ENCODE assay signal across 11 cellular contexts in the genomic region with DNA sequence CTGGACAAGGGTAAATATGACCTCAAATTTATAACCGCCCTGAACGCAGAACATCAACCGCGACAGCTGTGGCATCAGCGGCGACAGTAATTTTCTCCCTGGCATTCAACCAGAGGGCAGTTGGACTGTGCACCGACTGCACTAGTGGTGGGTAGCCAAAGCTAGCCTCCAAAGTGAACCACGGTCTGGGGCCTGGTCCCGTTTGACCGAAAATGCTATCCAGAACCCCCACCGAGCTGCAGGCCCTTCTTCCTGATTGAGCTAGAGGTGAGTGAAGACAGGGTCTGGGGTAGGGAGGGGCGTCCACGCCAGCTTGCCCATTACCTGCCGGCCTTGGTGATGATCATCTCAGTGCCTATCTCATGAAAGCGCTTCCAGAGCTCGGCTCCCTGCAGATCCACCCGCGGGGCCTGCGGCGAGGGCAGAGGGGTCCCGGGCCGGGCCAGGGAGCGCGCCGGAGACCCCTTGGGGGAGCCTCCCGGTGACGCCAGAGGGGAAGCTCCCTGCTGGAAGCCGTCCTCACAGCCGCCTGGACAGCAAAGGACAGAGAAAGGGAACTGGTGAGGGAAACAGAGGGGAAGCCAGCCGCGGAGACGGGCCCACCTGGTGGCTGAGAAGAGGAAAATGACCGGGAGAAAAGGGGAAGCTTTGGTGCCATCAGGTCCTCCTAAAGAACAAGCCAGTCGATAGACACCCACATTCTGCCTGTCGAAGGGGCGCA. TPM values are rescaled to one million over a fixed set of nuclear protein-coding genes. Genes with fewer than 3 reads are reported as not detected.
DNase-seq lines count a peak whose midpoint lies in the region; ATAC-seq, FAIRE-seq and TF ChIP-seq lines count a peak whose summit lies in the region.
"Had no signal": no experiment of that assay in that cellular context is flagged by ENCODE, and none has a peak within 500 bp of the region (broad histone marks: within the 10 kb centered on the region; RNA-seq: fewer than 3 reads in every experiment).

No MANE protein-coding gene starts in this region.

- no peaks in the 10 kb centered on the region for H3K36me3 ChIP-seq in bronchial epithelial cell (ENCODE audit: control insufficient read depth, insufficient read depth, low read length)
- H3K36me3 ChIP-seq in uterus: no peaks in the 10 kb centered on the region

- TF ChIP-seq POLR2A in uterus (IDR thresholded peaks at IDR 0.05): no peak
- TF ChIP-seq POLR2A in GM12891 (IDR thresholded peaks at IDR 0.05; ENCODE audit: low read depth, low read length): no peak

- peak overlapping the region; percentile 30 for H3K4me3 ChIP-seq in bronchial epithelial cell (ENCODE audit: low read depth, low read length)
- H3K4me3 ChIP-seq in uterus: peak overlapping the region; percentile 11 to 52

- H3K27ac Mint-ChIP-seq in activated T-cell treated with anti-CD3 and anti-CD28 coated beads, Interleukin-2, amount 50 U/mL, for 72 hours: peak overlapping the region; percentile 19
- no peak overlapping the region for H3K27ac Mint-ChIP-seq in activated T-cell treated with anti-CD3 and anti-CD28 coated beads, Interleukin-2, amount 50 U/mL, for 24 hours

- H3K27me3 Mint-ChIP-seq in activated T-cell treated with anti-CD3 and anti-CD28 coated beads, Interleukin-2, amount 50 U/mL, for 72 hours (ENCODE audit: low read depth): peaks cover 64% of the 10 kb centered on the region
- H3K27me3 Mint-ChIP-seq in activated T-cell treated with anti-CD3 and anti-CD28 coated beads, Interleukin-2, amount 50 U/mL, for 24 hours: peaks cover 62% of the 10 kb centered on the region

- ATAC-seq in activated T-cell treated with anti-CD3 and anti-CD28 coated beads, Interleukin-2, amount 50 U/mL, for 72 hours (replicated peaks in 1 of 2): no peak

- peaks cover 0 to 2% of the 10 kb centered on the region in 2 donors for H3K36me3 Mint-ChIP-seq in activated T-cell treated with anti-CD3 and anti-CD28 coated beads, Interleukin-2, amount 50 U/mL, for 72 hours (ENCODE audit: insufficient read depth in 2 of 2)
- H3K36me3 Mint-ChIP-seq in activated T-cell treated with anti-CD3 and anti-CD28 coated beads, Interleukin-2, amount 50 U/mL, for 24 hours (ENCODE audit: low read depth): peaks cover 3% of the 10 kb centered on the region

- H3K4me1 ChIP-seq in uterus: no peaks in the 10 kb centered on the region

- peak overlapping the region in 1 of 2 donors; percentile 64 for H3K27ac ChIP-seq in uterus
- H3K27ac ChIP-seq: C4-2B had no signal

- intact Hi-C loops in uterus (cut with DNase I; ENCODE audit: low total_unique reads): no loop called here

- no peaks in the 10 kb centered on the region for H3K9me3 ChIP-seq in uterus

- H3K4me1 Mint-ChIP-seq in activated T-cell treated with anti-CD3 and anti-CD28 coated beads, Interleukin-2, amount 50 U/mL, for 72 hours (ENCODE audit: low read depth): peaks cover 12% of the 10 kb centered on the region
- H3K4me1 Mint-ChIP-seq in activated T-cell treated with anti-CD3 and anti-CD28 coated beads, Interleukin-2, amount 50 U/mL, for 24 hours (ENCODE audit: low read depth): peaks cover 10% of the 10 kb centered on the region

- TF ChIP-seq CTCF in bronchial epithelial cell (IDR thresholded peaks at IDR 0.05; ENCODE audit: insufficient read depth, low read length, severe bottlenecking): no peak
- TF ChIP-seq CTCF in uterus (IDR thresholded peaks at IDR 0.05): no peak

- DNase-seq in activated T-cell treated with anti-CD3 and anti-CD28 coated beads, Interleukin-2, amount 50 U/mL, for 72 hours: no peak
- no peak for DNase-seq in activated T-cell treated with anti-CD3 and anti-CD28 coated beads, Interleukin-2, amount 50 U/mL, for 24 hours
- DNase-seq in bronchial epithelial cell (ENCODE audit: low read depth) (no peak), left kidney (ENCODE audit: low read depth, low spot score) (peak; percentile 54), uterus (no peak), Ammon's horn (ENCODE audit: low spot score) (no peak), A172 (ENCODE audit: low spot score) (no peak), GM12891 (ENCODE audit: insufficient read length, low spot score) (no peak)
- DNase-seq: activated CD8-positive, alpha-beta memory T cell treated with anti-CD3 and anti-CD28 coated beads, Interleukin-2, amount 50 U/mL, for 48 hours; NCI-H1436 treated with DMSO at 0.1 percent for 48 hours had no signal

- H3K27me3 ChIP-seq in bronchial epithelial cell (ENCODE audit: control insufficient read depth, insufficient read depth, low read length): peaks cover 48% of the 10 kb centered on the region
- peaks cover 12 to 82% of the 10 kb centered on the region in 2 donors for H3K27me3 ChIP-seq in uterus

- H3K9me3 Mint-ChIP-seq in activated T-cell treated with anti-CD3 and anti-CD28 coated beads, Interleukin-2, amount 50 U/mL, for 72 hours: peaks cover 0 to 2% of the 10 kb centered on the region in 2 donors
- peaks cover 3% of the 10 kb centered on the region for H3K9me3 Mint-ChIP-seq in activated T-cell treated with anti-CD3 and anti-CD28 coated beads, Interleukin-2, amount 50 U/mL, for 24 hours

- FAIRE-seq in bronchial epithelial cell (lab: Jason Lieb, UNC): no peak
- no peak for FAIRE-seq in GM12891 (lab: Jason Lieb, UNC)

- H3K4me3 Mint-ChIP-seq in activated T-cell treated with anti-CD3 and anti-CD28 coated beads, Interleukin-2, amount 50 U/mL, for 72 hours: no peak overlapping the region
- H3K4me3 Mint-ChIP-seq in activated T-cell treated with anti-CD3 and anti-CD28 coated beads, Interleukin-2, amount 50 U/mL, for 24 hours: no peak overlapping the region

TF ChIP-seq in GM12891, 5 proteins besides CTCF, POLR2A, EP300 and RAD21:
- TF ChIP-seq SPI1 (IDR thresholded peaks at IDR 0.05; ENCODE audit: low read depth, low read length): no peak
- TF ChIP-seq POU2F2 (IDR thresholded peaks at IDR 0.05; ENCODE audit: low read depth, low read length): no peak
- no peak for TF ChIP-seq POLR2AphosphoS5 (IDR thresholded peaks at IDR 0.05; ENCODE audit: low read depth, low read length)
- no peak for TF ChIP-seq TAF1 (IDR thresholded peaks at IDR 0.05; ENCODE audit: low read depth, low read length)
- TF ChIP-seq PAX5 (IDR thresholded peaks at IDR 0.05; ENCODE audit: insufficient read depth, low read length, severe bottlenecking): no peak

RNA-seq across cellular contexts. Expression of a gene that starts 2.0 kb away (rescaled TPM):
- total RNA-seq in activated T-cell treated with anti-CD3 and anti-CD28 coated beads, Interleukin-2, amount 50 U/mL, for 72 hours: not detected
- 0.26 and 1.3 TPM in 2 replicates for total RNA-seq in bronchial epithelial cell
- total RNA-seq in uterus: 10 to 100 TPM in 1 of 4 donors, 1 to 10 TPM in 1, under 1 TPM in 2; under 0.01 to 19.9 (median 4.3) TPM
- not detected in 2 replicates for total RNA-seq in A172 (2014; rRNA removed; shearing (Covaris generic))
- polyA plus RNA-seq in GM12891 (2012; ENCODE audit: low read depth, missing spikeins): 0.05 TPM
